ENCODE assay signal across 11 cellular contexts in the genomic region with DNA sequence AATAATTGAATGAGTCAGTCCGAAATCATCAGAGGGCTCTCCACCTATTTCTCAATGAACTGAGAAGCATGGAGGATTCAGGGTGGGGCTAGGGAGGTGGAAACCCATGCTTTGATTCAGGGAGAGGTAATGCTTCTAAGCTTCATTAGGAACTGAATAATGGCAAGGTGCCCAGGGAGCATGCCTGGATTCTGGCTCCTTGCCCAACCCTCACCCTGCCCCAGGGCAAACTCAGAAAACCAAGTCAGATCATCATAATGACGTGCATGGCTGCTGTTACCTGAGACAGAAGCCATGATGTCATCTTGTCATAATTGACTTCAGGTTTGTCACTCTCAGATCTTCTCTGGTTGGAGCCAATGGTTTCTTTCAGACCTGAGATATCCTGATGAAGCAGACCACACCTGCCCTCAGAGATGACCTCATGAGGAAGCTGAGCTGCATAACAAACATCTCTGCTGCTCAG.
A peak's percentile ranks its signal among the peaks of the same experiment; 100 is the strongest.
DNase-seq lines count a peak whose midpoint lies in the region; ATAC-seq and TF ChIP-seq lines count a peak whose summit lies in the region.
"Had no signal": no experiment of that assay in that cellular context is flagged by ENCODE, and none has a peak within 500 bp of the region (broad histone marks: within the 10 kb centered on the region; RNA-seq: fewer than 3 reads in every experiment).

No MANE protein-coding gene starts in this region.

- H3K4me1 Mint-ChIP-seq in Caco-2 (ENCODE audit: low read depth, unreplicated experiment): no peaks in the 10 kb centered on the region

- no peak for ATAC-seq in GM21390 (IDR thresholded peaks at IDR 0.05; ENCODE audit: unreplicated experiment)
- ATAC-seq in GM18505 (IDR thresholded peaks at IDR 0.05; ENCODE audit: unreplicated experiment): no peak

- H3K27me3 Mint-ChIP-seq in Caco-2 (ENCODE audit: insufficient read depth, unreplicated experiment): no peaks in the 10 kb centered on the region

- H3K36me3 Mint-ChIP-seq in Caco-2 (ENCODE audit: insufficient read depth, unreplicated experiment): no peaks in the 10 kb centered on the region

- no peak for TF ChIP-seq CTCF in Caco-2 (IDR thresholded peaks at IDR 0.05; ENCODE audit: insufficient read depth in 1 of 2, low read depth in 1 of 2, low read length in 1 of 2, severe bottlenecking in 1 of 2, unreplicated experiment in 1 of 2)

- H3K9me3 Mint-ChIP-seq in Caco-2 (ENCODE audit: unreplicated experiment): no peaks in the 10 kb centered on the region

- CTCF ChIA-PET in Caco-2 (lab: Charles Lee): no interaction called here

- no TSS peak for BruUV-seq in Caco-2 (replicated peaks; lab: Mats Ljungman, UMichigan)

- intact Hi-C loops in Caco-2 (cut with micrococcal nuclease; ENCODE audit: unreplicated experiment): no loop called here

- no peak overlapping the region for H3K4me3 ChIP-seq in Caco-2 (ENCODE audit: low read depth, low read length)
- H3K4me3 ChIP-seq: Peyer's patch, thoracic aorta had no signal

- no peak overlapping the region for H3K4me3 Mint-ChIP-seq in Caco-2 (ENCODE audit: unreplicated experiment)

- H3K27ac Mint-ChIP-seq in Caco-2 (ENCODE audit: unreplicated experiment): no peak overlapping the region

- no peak for TF ChIP-seq POLR2A in GM18505 (IDR thresholded peaks at IDR 0.05; ENCODE audit: borderline replicate concordance, extremely low read depth, insufficient read depth, insufficient read length)

- POLR2A ChIA-PET in Caco-2 (lab: Charles Lee): no interaction called here

- no peaks in the 10 kb centered on the region for H3K36me3 ChIP-seq in Caco-2 (ENCODE audit: control insufficient read depth, insufficient read depth, low read length)
- H3K36me3 ChIP-seq: Peyer's patch, thoracic aorta had no signal

- no peaks in the 10 kb centered on the region for H3K4me1 ChIP-seq in Caco-2
- H3K4me1 ChIP-seq: Peyer's patch had no signal

- no peaks in the 10 kb centered on the region for H3K9me3 ChIP-seq in Caco-2
- H3K9me3 ChIP-seq: Peyer's patch, thoracic aorta had no signal

- no peaks in the 10 kb centered on the region for H3K27me3 ChIP-seq in Caco-2 (replicated peaks; ENCODE audit: control insufficient read depth, insufficient read depth, low read length)
- H3K27me3 ChIP-seq: Peyer's patch had no signal

- DNase-seq in GM03348 (ENCODE audit: low spot score): peak; percentile 37
- peak; percentile 23 for DNase-seq in NCI-H1436 treated with DMSO at 0.1 percent for 48 hours (lab: John Stamatoyannopoulos, UW)
- DNase-seq in amniotic epithelial cell (ENCODE audit: low read depth): peak; percentile 37
- peak; percentile 22 for DNase-seq in myocyte (ENCODE audit: low read depth)
- DNase-seq in Caco-2: no peak
- no peak for DNase-seq in KBM-7
- DNase-seq: glutamatergic neuron, Peyer's patch had no signal

- in situ Hi-C loops in KBM-7 (cut with MboI; ENCODE audit: low pct_unique_long_range_greater_than_20kb, low sequenced_read_pairs): no loop called here

Comparison
In these comparisons a context has a peak if more than half of its experiments do, and no peak if none do; other contexts are left out.
1. DNase-seq: peak in GM03348 (single experiment), NCI-H1436 treated with DMSO at 0.1 percent for 48 hours (single experiment), amniotic epithelial cell (single experiment) and myocyte (single experiment); none in Caco-2 (0 of 2) and KBM-7 (single experiment).